ENCODE assay signal across 26 cellular contexts in the genomic region with DNA sequence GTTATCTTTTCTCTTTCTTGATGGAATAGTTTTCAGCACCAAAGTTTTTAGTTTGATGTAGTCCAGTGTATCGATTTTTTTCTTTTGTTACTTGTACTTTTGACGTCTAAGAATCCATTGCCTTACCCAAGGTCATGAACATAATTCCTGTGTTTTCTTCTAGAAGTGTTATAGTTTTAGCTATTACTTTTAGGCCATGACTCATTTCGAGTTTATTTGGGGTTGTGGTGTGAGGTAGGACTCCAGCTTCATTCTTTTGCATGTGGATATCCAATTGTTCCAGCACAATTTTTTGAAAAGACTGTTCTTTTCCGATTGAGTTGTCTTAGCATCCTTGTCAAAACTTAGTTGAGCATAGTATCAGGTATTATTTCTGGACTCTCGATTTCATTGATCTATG.
"Had no signal": no experiment of that assay in that cellular context is flagged by ENCODE, and none has a peak within 500 bp of the region (broad histone marks: within the 10 kb centered on the region; RNA-seq: fewer than 3 reads in every experiment).

No MANE protein-coding gene starts in this region.

- H3K4me1 ChIP-seq: pancreas, prostate gland, stomach, testis, transverse colon, upper lobe of left lung had no signal

- ATAC-seq: natural killer cell treated with Interleukin-12 subunit alpha and Interleukin-12 subunit beta and Interleukin-15 and Interleukin-18, amount 100 ng/mL, for 72 hours; pancreas; right cardiac atrium; sciatic nerve; stimulated activated naive B cell treated with anti-CD40 and anti-IgM and Interleukin-4, amounts not matched to agents 10 μg/mL and 1 μg/mL and 100 μg/mL, for 72 hours; stimulated activated naive CD8-positive, alpha-beta T cell treated with anti-CD3 and anti-CD28 coated beads, Interleukin-15, Interleukin-2, amounts not matched to agents 100 U/mL and 50 U/mL, for 24 hours had no signal

- H3K9me3 Mint-ChIP-seq: immature natural killer cell had no signal

- H3K9me3 ChIP-seq: left ventricle myocardium inferior, pancreas, prostate gland, stomach, testis, thyroid gland, transverse colon, upper lobe of left lung, vagina had no signal

- H3K27me3 ChIP-seq: pancreas, stomach, testis, thyroid gland, transverse colon, upper lobe of left lung, vagina had no signal

- H3K4me3 Mint-ChIP-seq: immature natural killer cell; mesothelial cell of epicardium; naive B cell; natural killer cell treated with Interleukin-12 subunit alpha and Interleukin-12 subunit beta and Interleukin-15 and Interleukin-18, amount 100 ng/mL, for 72 hours; stimulated activated naive B cell treated with anti-CD40 and anti-IgM and Interleukin-4, amounts not matched to agents 10 μg/mL and 1 μg/mL and 100 μg/mL, for 72 hours had no signal

- DNase-seq: hypothalamus; immature natural killer cell; left ventricle myocardium inferior; mesendoderm; naive B cell; pancreas; retina; right cardiac atrium; stimulated activated CD4-positive, alpha-beta T cell treated with anti-CD3 and anti-CD28 coated beads, Interleukin-12 subunit alpha, Interleukin-12 subunit beta, amount 100 ng/mL, for 4 hours; stimulated activated CD4-positive, alpha-beta T cell treated with anti-CD3 and anti-CD28 coated beads, Interleukin-15, amount 100 ng/mL, for 24 hours; stimulated activated CD4-positive, alpha-beta T cell treated with anti-CD3 and anti-CD28 coated beads, Interleukin-2, amount 100 ng/mL, for 24 hours; stimulated activated CD4-positive, alpha-beta T cell treated with anti-CD3 and anti-CD28 coated beads, Interleukin-4, amount 100 ng/mL, for 1 hour; stimulated activated naive B cell treated with anti-CD40 and anti-IgM and Interleukin-4, amounts not matched to agents 10 μg/mL and 1 μg/mL and 100 μg/mL, for 72 hours; stimulated activated naive CD8-positive, alpha-beta T cell treated with anti-CD3 and anti-CD28 coated beads, Interleukin-15, Interleukin-2, amounts not matched to agents 100 U/mL and 50 U/mL, for 24 hours; stomach; testis; thyroid gland; transverse colon; upper lobe of left lung had no signal

- H3K4me1 Mint-ChIP-seq: immature natural killer cell; mesothelial cell of epicardium; naive B cell; stimulated activated naive B cell treated with anti-CD40 and anti-IgM and Interleukin-4, amounts not matched to agents 10 μg/mL and 1 μg/mL and 100 μg/mL, for 72 hours had no signal

- H3K36me3 Mint-ChIP-seq: mesothelial cell of epicardium had no signal

- H3K4me3 ChIP-seq: left ventricle myocardium inferior, lung, pancreas, prostate gland, skin epidermis, stomach, testis, thyroid gland, transverse colon, upper lobe of left lung, vagina had no signal

- H3K36me3 ChIP-seq: left ventricle myocardium inferior, pancreas, prostate gland, stomach, thyroid gland, transverse colon, upper lobe of left lung, vagina had no signal

- H3K27ac Mint-ChIP-seq: immature natural killer cell; mesothelial cell of epicardium; naive B cell; natural killer cell treated with Interleukin-12 subunit alpha and Interleukin-12 subunit beta and Interleukin-15 and Interleukin-18, amount 100 ng/mL, for 72 hours; stimulated activated naive B cell treated with anti-CD40 and anti-IgM and Interleukin-4, amounts not matched to agents 10 μg/mL and 1 μg/mL and 100 μg/mL, for 72 hours had no signal

- H3K27ac ChIP-seq: left ventricle myocardium inferior, pancreas, prostate gland, skin epidermis, stomach, thyroid gland, transverse colon, upper lobe of left lung, vagina had no signal
